12 cellular contexts compared by ENCODE assay signal in genomic region chr20:21767739-21768223, GRCh38.
A peak's percentile ranks its signal among the peaks of the same experiment; 100 is the strongest.
DNase-seq lines count a peak whose midpoint lies in the region; ATAC-seq, FAIRE-seq and TF ChIP-seq lines count a peak whose summit lies in the region.
"Had no signal": no experiment of that assay in that cellular context is flagged by ENCODE, and none has a peak within 500 bp of the region (broad histone marks: within the 10 kb centered on the region; RNA-seq: fewer than 3 reads in every experiment).

No MANE protein-coding gene starts in this region.

- no peaks in the 10 kb centered on the region for H3K36me3 ChIP-seq in mucosa of descending colon (ENCODE audit: low read depth)

- H3K27ac Mint-ChIP-seq in MCF 10A (ENCODE audit: low read depth, unreplicated experiment) (no peak overlapping the region), nephron progenitor cell (no peak overlapping the region)

- no TSS peak for BruUV-seq in MCF 10A (replicated peaks; lab: Mats Ljungman, UMichigan)

- CTCF ChIA-PET in MCF 10A (lab: Yijun Ruan, JAX): interaction anchor here (0.5 to 1.4 kb wide), 3 partner anchors 9 to 580 kb away, joined by 3 to 4 read pairs (median 3); no protein-coding TSS in a partner anchor

- no peak for DNase-seq in MCF 10A (ENCODE audit: unreplicated experiment)
- peak; percentile 76 for DNase-seq in nephron progenitor cell
- DNase-seq in mucosa of descending colon: no peak
- DNase-seq in D721Med (ENCODE audit: insufficient read length, low spot score): no peak
- DNase-seq: activated gamma-delta T cell treated with Interleukin-2 at 50 U/mL for 16 hours, dorsolateral prefrontal cortex, NCI-H2081, T-helper 2 cell had no signal

- peak; percentile 64 for TF ChIP-seq CTCF in GM12873 (IDR thresholded peaks at IDR 0.05; ENCODE audit: insufficient read depth, low read depth, low read length, missing control alignments)
- TF ChIP-seq CTCF in LNCAP (IDR thresholded peaks at IDR 0.05): peak; percentile 36; the same call in 1 of the 2 replicates
- TF ChIP-seq CTCF in MCF 10A (IDR thresholded peaks at IDR 0.05; ENCODE audit: unreplicated experiment): peak; percentile 8
- TF ChIP-seq CTCF in nephron progenitor cell (IDR thresholded peaks at IDR 0.05): peak; percentile 63
- no peak for TF ChIP-seq CTCF in mucosa of descending colon (IDR thresholded peaks at IDR 0.05)
- no peak for TF ChIP-seq CTCF in D721Med (IDR thresholded peaks at IDR 0.05; ENCODE audit: insufficient read depth, missing control alignments)

- H3K4me3 ChIP-seq in mucosa of descending colon: no peak overlapping the region
- H3K4me3 ChIP-seq: dorsolateral prefrontal cortex had no signal

- H3K9me3 ChIP-seq in mucosa of descending colon: no peaks in the 10 kb centered on the region

- H3K4me3 Mint-ChIP-seq in MCF 10A (ENCODE audit: unreplicated experiment): no peak overlapping the region
- H3K4me3 Mint-ChIP-seq in nephron progenitor cell: peak overlapping the region; percentile 80

- H3K4me1 Mint-ChIP-seq in MCF 10A (ENCODE audit: insufficient read depth, unreplicated experiment) (no peaks in the 10 kb centered on the region), nephron progenitor cell (peaks cover 7% of the 10 kb centered on the region)

- H3K27me3 Mint-ChIP-seq in MCF 10A (ENCODE audit: insufficient read depth, unreplicated experiment): no peaks in the 10 kb centered on the region
- peaks cover 9% of the 10 kb centered on the region for H3K27me3 Mint-ChIP-seq in nephron progenitor cell (ENCODE audit: low read depth, poor library complexity)

- POLR2A ChIA-PET in MCF 10A (lab: Yijun Ruan, JAX): no interaction called here

- ATAC-seq in HG03342 (IDR thresholded peaks at IDR 0.05; ENCODE audit: unreplicated experiment) (no peak), mucosa of descending colon (no peak), HG03460 (IDR thresholded peaks at IDR 0.05; ENCODE audit: unreplicated experiment) (no peak)

- no peaks in the 10 kb centered on the region for H3K4me1 ChIP-seq in mucosa of descending colon (ENCODE audit: low read depth)

- intact Hi-C loops in MCF 10A (cut with micrococcal nuclease): no loop called here
- intact Hi-C loops in mucosa of descending colon (cut with DNase I, micrococcal nuclease): no loop called here

- no peak for FAIRE-seq in D721Med (lab: Jason Lieb, UNC)

- H3K9me3 Mint-ChIP-seq in MCF 10A (ENCODE audit: unreplicated experiment) (peaks cover 6% of the 10 kb centered on the region), nephron progenitor cell (no peaks in the 10 kb centered on the region)

- no peaks in the 10 kb centered on the region for H3K36me3 Mint-ChIP-seq in MCF 10A (ENCODE audit: insufficient read depth, unreplicated experiment)
- H3K36me3 Mint-ChIP-seq in nephron progenitor cell (ENCODE audit: low read depth): no peaks in the 10 kb centered on the region

Comparison
In these comparisons a context has a peak if more than half of its experiments do, and no peak if none do; other contexts are left out.
1. CTCF ChIP-seq: peak in GM12873 (single experiment), LNCAP (single experiment), MCF 10A (single experiment) and nephron progenitor cell (single experiment); none in mucosa of descending colon (single experiment) and D721Med (single experiment).